ENCODE assay signal across 14 cellular contexts in genomic region chr1:24351918-24352637, GRCh38. TPM values are rescaled to one million over a fixed set of nuclear protein-coding genes. Genes with fewer than 3 reads are reported as not detected.
DNase-seq lines count a peak whose midpoint lies in the region; ATAC-seq, FAIRE-seq and TF ChIP-seq lines count a peak whose summit lies in the region.
"Had no signal": no experiment of that assay in that cellular context is flagged by ENCODE, and none has a peak within 500 bp of the region (broad histone marks: within the 10 kb centered on the region; RNA-seq: fewer than 3 reads in every experiment).

No MANE protein-coding gene starts in this region.

- DNase-seq in AG08396 (ENCODE audit: low spot score) (peak; percentile 44), glomerular visceral epithelial cell (ENCODE audit: extremely low spot score) (peak; percentile 69), progenitor cell of endocrine pancreas (ENCODE audit: low spot score, unreplicated experiment) (no peak), cortex of kidney (lab: John Stamatoyannopoulos, UW) (no peak), Kasumi-1 (lab: John Stamatoyannopoulos, UW) (no peak), D721Med (ENCODE audit: insufficient read length, low spot score) (no peak)
- DNase-seq: amniotic stem cell, DMS79, Right ventricle myocardium superior had no signal

- H3K36me3 Mint-ChIP-seq in progenitor cell of endocrine pancreas (ENCODE audit: insufficient read depth): peaks cover 3% of the 10 kb centered on the region
- H3K36me3 Mint-ChIP-seq: natural killer cell treated with Interleukin-12 subunit alpha and Interleukin-12 subunit beta and Interleukin-15 and Interleukin-18, amount 100 ng/mL, for 72 hours had no signal

- H3K4me3 Mint-ChIP-seq in progenitor cell of endocrine pancreas (ENCODE audit: low read depth): no peak overlapping the region

- POLR2A ChIA-PET in HEK293 (lab: Yijun Ruan, JAX): interaction anchor here (1.2 to 1.9 kb wide), 2 partner anchors 30 to 33 kb away, joined by 4 to 13 read pairs; partner anchors contain the start of gene GRHL3

- ATAC-seq in activated CD4-positive, CD25-positive, alpha-beta regulatory T cell treated with anti-CD3 and anti-CD28 coated beads, Interleukin-2, amount 50 U/mL, for 24 hours: peak; percentile 32 to 54

- H3K4me3 ChIP-seq in HEK293 (ENCODE audit: low read depth, low read length): no peak overlapping the region

- H3K9me3 ChIP-seq in HEK293 (ENCODE audit: control insufficient read depth, insufficient read depth, low read depth, low read length): no peaks in the 10 kb centered on the region

- FAIRE-seq in D721Med (lab: Jason Lieb, UNC): no peak

- CTCF ChIA-PET in HEK293 (lab: Yijun Ruan, JAX): interaction anchor here (0.6 to 2.2 kb wide), 4 partner anchors 21 to 150 kb away, joined by 3 to 7 read pairs (median 6); no protein-coding TSS in a partner anchor

- no peak overlapping the region for H3K27ac ChIP-seq in HEK293 (ENCODE audit: extremely low read depth, low read depth, low read length)

- TF ChIP-seq CTCF in HEK293 (tag by site-specific recombination; IDR thresholded peaks at IDR 0.05) (no peak), progenitor cell of endocrine pancreas (IDR thresholded peaks at IDR 0.05; ENCODE audit: unreplicated experiment) (no peak), D721Med (IDR thresholded peaks at IDR 0.05; ENCODE audit: insufficient read depth, missing control alignments) (no peak)

- H3K27me3 Mint-ChIP-seq in progenitor cell of endocrine pancreas: peaks cover 6% of the 10 kb centered on the region

- no peak overlapping the region for H3K27ac Mint-ChIP-seq in progenitor cell of endocrine pancreas

- peaks cover 10% of the 10 kb centered on the region for H3K4me1 ChIP-seq in HEK293 (ENCODE audit: control insufficient read depth, insufficient read depth, low read length)

- H3K36me3 ChIP-seq in HEK293 (ENCODE audit: control insufficient read depth in 2 of 2, insufficient read depth in 1 of 2, low read length in 2 of 2): peaks cover 0 to 38% of the 10 kb centered on the region in 2 experiments; a peak in 1 of 3 replicates

- peaks cover 5% of the 10 kb centered on the region for H3K4me1 Mint-ChIP-seq in progenitor cell of endocrine pancreas (ENCODE audit: low read depth)

- no peaks in the 10 kb centered on the region for H3K9me3 Mint-ChIP-seq in progenitor cell of endocrine pancreas (ENCODE audit: low read depth)
- H3K9me3 Mint-ChIP-seq: natural killer cell treated with Interleukin-12 subunit alpha and Interleukin-12 subunit beta and Interleukin-15 and Interleukin-18, amount 100 ng/mL, for 72 hours had no signal

TF ChIP-seq in HEK293, 187 proteins besides CTCF, POLR2A, EP300 and RAD21 (continues in another document):
- TF ChIP-seq ZNF561 (tag by site-specific recombination; IDR thresholded peaks at IDR 0.05; ENCODE audit: borderline replicate concordance) (0 out of 2 replicates have a peak, but pooled peaks have one; percentile 22), ZNF214 (tag by site-specific recombination; IDR thresholded peaks at IDR 0.05; ENCODE audit: borderline replicate concordance) (no peak), TRIM28 (IDR thresholded peaks at IDR 0.05; ENCODE audit: borderline replicate concordance, low read length) (no peak), ZNF366 (tag by site-specific recombination; conservative IDR thresholded peaks at IDR 0.05) (peak; percentile 46), ZNF677 (tag by site-specific recombination; IDR thresholded peaks at IDR 0.05) (no peak), ZNF529 (tag by site-specific recombination; IDR thresholded peaks at IDR 0.05; ENCODE audit: insufficient replicate concordance) (no peak), ZNF560 (tag by site-specific recombination; IDR thresholded peaks at IDR 0.05; ENCODE audit: borderline replicate concordance) (no peak), RBAK (tag by site-specific recombination; IDR thresholded peaks at IDR 0.05) (no peak), ZNF791 (tag by site-specific recombination; IDR thresholded peaks at IDR 0.05) (no peak), ZNF239 (tag by site-specific recombination; IDR thresholded peaks at IDR 0.05) (no peak), ZNF302 (tag by site-specific recombination; IDR thresholded peaks at IDR 0.05; ENCODE audit: low read depth) (no peak), ZNF391 (tag by site-specific recombination; IDR thresholded peaks at IDR 0.05; ENCODE audit: borderline replicate concordance, low read depth) (no peak)
- TF ChIP-seq, protein P1, sequence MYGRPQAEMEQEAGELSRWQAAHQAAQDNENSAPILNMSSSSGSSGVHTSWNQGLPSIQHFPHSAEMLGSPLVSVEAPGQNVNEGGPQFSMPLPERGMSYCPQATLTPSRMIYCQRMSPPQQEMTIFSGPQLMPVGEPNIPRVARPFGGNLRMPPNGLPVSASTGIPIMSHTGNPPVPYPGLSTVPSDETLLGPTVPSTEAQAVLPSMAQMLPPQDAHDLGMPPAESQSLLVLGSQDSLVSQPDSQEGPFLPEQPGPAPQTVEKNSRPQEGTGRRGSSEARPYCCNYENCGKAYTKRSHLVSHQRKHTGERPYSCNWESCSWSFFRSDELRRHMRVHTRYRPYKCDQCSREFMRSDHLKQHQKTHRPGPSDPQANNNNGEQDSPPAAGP (tag by site-specific recombination; IDR thresholded peaks at IDR 0.05): peak; percentile 61
- TF ChIP-seq, protein P2, sequence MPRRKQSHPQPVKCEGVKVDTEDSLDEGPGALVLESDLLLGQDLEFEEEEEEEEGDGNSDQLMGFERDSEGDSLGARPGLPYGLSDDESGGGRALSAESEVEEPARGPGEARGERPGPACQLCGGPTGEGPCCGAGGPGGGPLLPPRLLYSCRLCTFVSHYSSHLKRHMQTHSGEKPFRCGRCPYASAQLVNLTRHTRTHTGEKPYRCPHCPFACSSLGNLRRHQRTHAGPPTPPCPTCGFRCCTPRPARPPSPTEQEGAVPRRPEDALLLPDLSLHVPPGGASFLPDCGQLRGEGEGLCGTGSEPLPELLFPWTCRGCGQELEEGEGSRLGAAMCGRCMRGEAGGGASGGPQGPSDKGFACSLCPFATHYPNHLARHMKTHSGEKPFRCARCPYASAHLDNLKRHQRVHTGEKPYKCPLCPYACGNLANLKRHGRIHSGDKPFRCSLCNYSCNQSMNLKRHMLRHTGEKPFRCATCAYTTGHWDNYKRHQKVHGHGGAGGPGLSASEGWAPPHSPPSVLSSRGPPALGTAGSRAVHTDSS (tag by site-specific recombination; IDR thresholded peaks at IDR 0.05): no peak
- TF ChIP-seq, protein P3, sequence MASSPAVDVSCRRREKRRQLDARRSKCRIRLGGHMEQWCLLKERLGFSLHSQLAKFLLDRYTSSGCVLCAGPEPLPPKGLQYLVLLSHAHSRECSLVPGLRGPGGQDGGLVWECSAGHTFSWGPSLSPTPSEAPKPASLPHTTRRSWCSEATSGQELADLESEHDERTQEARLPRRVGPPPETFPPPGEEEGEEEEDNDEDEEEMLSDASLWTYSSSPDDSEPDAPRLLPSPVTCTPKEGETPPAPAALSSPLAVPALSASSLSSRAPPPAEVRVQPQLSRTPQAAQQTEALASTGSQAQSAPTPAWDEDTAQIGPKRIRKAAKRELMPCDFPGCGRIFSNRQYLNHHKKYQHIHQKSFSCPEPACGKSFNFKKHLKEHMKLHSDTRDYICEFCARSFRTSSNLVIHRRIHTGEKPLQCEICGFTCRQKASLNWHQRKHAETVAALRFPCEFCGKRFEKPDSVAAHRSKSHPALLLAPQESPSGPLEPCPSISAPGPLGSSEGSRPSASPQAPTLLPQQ (tag by site-specific recombination; IDR thresholded peaks at IDR 0.05): peak; percentile 84
- TF ChIP-seq, protein P4, sequence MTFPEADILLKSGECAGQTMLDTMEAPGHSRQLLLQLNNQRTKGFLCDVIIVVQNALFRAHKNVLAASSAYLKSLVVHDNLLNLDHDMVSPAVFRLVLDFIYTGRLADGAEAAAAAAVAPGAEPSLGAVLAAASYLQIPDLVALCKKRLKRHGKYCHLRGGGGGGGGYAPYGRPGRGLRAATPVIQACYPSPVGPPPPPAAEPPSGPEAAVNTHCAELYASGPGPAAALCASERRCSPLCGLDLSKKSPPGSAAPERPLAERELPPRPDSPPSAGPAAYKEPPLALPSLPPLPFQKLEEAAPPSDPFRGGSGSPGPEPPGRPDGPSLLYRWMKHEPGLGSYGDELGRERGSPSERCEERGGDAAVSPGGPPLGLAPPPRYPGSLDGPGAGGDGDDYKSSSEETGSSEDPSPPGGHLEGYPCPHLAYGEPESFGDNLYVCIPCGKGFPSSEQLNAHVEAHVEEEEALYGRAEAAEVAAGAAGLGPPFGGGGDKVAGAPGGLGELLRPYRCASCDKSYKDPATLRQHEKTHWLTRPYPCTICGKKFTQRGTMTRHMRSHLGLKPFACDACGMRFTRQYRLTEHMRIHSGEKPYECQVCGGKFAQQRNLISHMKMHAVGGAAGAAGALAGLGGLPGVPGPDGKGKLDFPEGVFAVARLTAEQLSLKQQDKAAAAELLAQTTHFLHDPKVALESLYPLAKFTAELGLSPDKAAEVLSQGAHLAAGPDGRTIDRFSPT (tag by site-specific recombination; IDR thresholded peaks at IDR 0.05): no peak
- TF ChIP-seq, protein P5, sequence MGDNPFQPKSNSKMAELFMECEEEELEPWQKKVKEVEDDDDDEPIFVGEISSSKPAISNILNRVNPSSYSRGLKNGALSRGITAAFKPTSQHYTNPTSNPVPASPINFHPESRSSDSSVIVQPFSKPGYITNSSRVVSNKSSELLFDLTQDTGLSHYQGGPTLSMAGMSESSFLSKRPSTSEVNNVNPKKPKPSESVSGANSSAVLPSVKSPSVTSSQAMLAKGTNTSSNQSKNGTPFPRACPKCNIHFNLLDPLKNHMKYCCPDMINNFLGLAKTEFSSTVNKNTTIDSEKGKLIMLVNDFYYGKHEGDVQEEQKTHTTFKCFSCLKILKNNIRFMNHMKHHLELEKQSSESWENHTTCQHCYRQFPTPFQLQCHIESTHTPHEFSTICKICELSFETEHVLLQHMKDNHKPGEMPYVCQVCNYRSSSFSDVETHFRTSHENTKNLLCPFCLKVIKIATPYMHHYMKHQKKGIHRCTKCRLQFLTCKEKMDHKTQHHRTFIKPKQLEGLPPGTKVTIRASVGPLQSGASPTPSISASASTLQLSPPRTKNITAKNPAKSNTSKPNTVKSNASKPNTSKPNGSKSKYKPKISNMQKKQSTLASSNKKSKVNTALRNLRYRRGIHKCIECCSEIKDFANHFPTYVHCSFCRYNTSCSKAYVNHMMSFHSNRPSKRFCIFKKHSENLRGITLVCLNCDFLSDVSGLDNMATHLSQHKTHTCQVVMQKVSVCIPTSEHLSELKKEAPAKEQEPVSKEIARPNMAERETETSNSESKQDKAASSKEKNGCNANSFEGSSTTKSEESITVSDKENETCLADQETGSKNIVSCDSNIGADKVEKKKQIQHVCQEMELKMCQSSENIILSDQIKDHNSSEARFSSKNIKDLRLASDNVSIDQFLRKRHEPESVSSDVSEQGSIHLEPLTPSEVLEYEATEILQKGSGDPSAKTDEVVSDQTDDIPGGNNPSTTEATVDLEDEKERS (tag by site-specific recombination; IDR thresholded peaks at IDR 0.05): no peak

RNA-seq across cellular contexts. Expression of gene GRHL3, which starts 32.9 kb away (rescaled TPM):
- 4.9 and 5.7 TPM in 2 replicates for total RNA-seq in progenitor cell of endocrine pancreas
- total RNA-seq: glomerular endothelial cell; natural killer cell treated with Interleukin-12 subunit alpha and Interleukin-12 subunit beta and Interleukin-15 and Interleukin-18, amount 100 ng/mL, for 72 hours; Right ventricle myocardium superior; subcutaneous adipose tissue had no signal

Comparison
In these comparisons a context has a peak if more than half of its experiments do, and no peak if none do; other contexts are left out.
1. DNase-seq: peak in AG08396 (single experiment) and glomerular visceral epithelial cell (single experiment); none in progenitor cell of endocrine pancreas (single experiment), cortex of kidney (single experiment), Kasumi-1 (0 of 2) and D721Med (single experiment).